Comparison of ENCODE assay signal across 20 cellular contexts in the genomic region with DNA sequence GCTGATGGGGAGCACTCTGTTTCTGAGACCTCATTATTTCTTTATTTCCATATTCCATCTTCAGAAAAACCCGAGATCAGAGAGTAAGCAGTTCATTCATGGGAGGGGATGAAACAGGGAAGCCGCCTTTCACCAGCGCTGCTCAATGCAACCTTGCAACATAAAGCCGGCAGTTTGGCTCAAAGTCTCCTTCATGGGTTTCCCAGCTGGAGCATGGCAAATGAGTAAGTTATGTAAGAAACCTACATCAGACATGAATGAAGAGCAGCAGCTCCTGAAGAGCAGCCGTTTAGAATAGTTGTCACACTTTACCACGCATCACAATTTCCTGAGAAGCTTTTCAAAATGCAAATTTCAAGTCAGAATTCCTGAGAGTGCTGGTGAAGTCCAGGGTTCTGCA.
"Had no signal": no experiment of that assay in that cellular context is flagged by ENCODE, and none has a peak within 500 bp of the region (broad histone marks: within the 10 kb centered on the region; RNA-seq: fewer than 3 reads in every experiment).

No MANE protein-coding gene starts in this region.

- H3K27ac ChIP-seq: adrenal gland, PC-9 had no signal

- H3K27me3 ChIP-seq: adrenal gland, MG63 had no signal

- H3K36me3 ChIP-seq: adrenal gland, MG63 had no signal

- H3K9me3 ChIP-seq: MG63 had no signal

- H3K27me3 Mint-ChIP-seq: activated naive CD8-positive, alpha-beta T cell treated with anti-CD3 and anti-CD28 coated beads, Interleukin-2, amount 10 ng/mL, durations not matched to agents 7 days and 5 days had no signal

- H3K4me3 Mint-ChIP-seq: activated CD8-positive, alpha-beta T cell treated with anti-CD3 and anti-CD28 coated beads, Interleukin-2, amount 10 ng/mL, durations not matched to agents 7 days and 5 days; activated naive CD8-positive, alpha-beta T cell treated with anti-CD3 and anti-CD28 coated beads, Interleukin-2, amount 10 ng/mL, durations not matched to agents 7 days and 5 days; T-helper 1 cell treated with Interleukin-12 subunit alpha and Interleukin-12 subunit beta and Interleukin-4 antibody, amounts not matched to agents 30 μg/mL and 1 μg/mL, for 36 hours had no signal

- H3K4me1 Mint-ChIP-seq: activated naive CD8-positive, alpha-beta T cell treated with anti-CD3 and anti-CD28 coated beads, Interleukin-2, amount 10 ng/mL, durations not matched to agents 7 days and 5 days had no signal

- H3K4me1 ChIP-seq: adrenal gland had no signal

- DNase-seq: activated CD4-positive, alpha-beta T cell treated with anti-CD3 and anti-CD28 coated beads for 48 hours; activated CD4-positive, alpha-beta T cell treated with anti-CD3 and anti-CD28 coated beads, Interleukin-2, amount 50 U/mL, for 4 hours; activated CD4-positive, CD25-positive, alpha-beta regulatory T cell treated with anti-CD3 and anti-CD28 coated beads, Interleukin-2, amount 50 U/mL, for 72 hours; activated CD8-positive, alpha-beta memory T cell treated with anti-CD3 and anti-CD28 coated beads, Interleukin-2, amount 50 U/mL, for 48 hours; activated CD8-positive, alpha-beta T cell treated with anti-CD3 and anti-CD28 coated beads, Interleukin-2, amount 10 ng/mL, durations not matched to agents 7 days and 5 days; activated naive CD4-positive, alpha-beta T cell treated with anti-CD3 and anti-CD28 coated beads, Interleukin-2, amount 50 U/mL, for 16 hours; activated naive CD8-positive, alpha-beta T cell treated with anti-CD3 and anti-CD28 coated beads, Interleukin-2, amount 10 ng/mL, durations not matched to agents 7 days and 5 days; activated T-cell treated with anti-CD3 and anti-CD28 coated beads, Interleukin-2, amount 50 U/mL, for 1 hour; adrenal gland; MG63; NCI-H1105; NCI-H1436; NCI-H1694 treated with DMSO at 0.1 percent for 48 hours; NCI-H2081 treated with DMSO at 0.1 percent for 48 hours; NCI-H2171; NCI-H345; NCI-H510A treated with DMSO at 0.1 percent for 48 hours; PC-9; SHP77 treated with DMSO at 0.1 percent for 48 hours had no signal

- ATAC-seq: activated CD8-positive, alpha-beta T cell treated with anti-CD3 and anti-CD28 coated beads, Interleukin-2, amount 10 ng/mL, durations not matched to agents 7 days and 5 days had no signal

- H3K36me3 Mint-ChIP-seq: activated naive CD8-positive, alpha-beta T cell treated with anti-CD3 and anti-CD28 coated beads, Interleukin-2, amount 10 ng/mL, durations not matched to agents 7 days and 5 days had no signal

- H3K27ac Mint-ChIP-seq: activated CD8-positive, alpha-beta T cell treated with anti-CD3 and anti-CD28 coated beads, Interleukin-2, amount 10 ng/mL, durations not matched to agents 7 days and 5 days; activated naive CD8-positive, alpha-beta T cell treated with anti-CD3 and anti-CD28 coated beads, Interleukin-2, amount 10 ng/mL, durations not matched to agents 7 days and 5 days; T-helper 1 cell treated with Interleukin-12 subunit alpha and Interleukin-12 subunit beta and Interleukin-4 antibody, amounts not matched to agents 30 μg/mL and 1 μg/mL, for 36 hours had no signal

- H3K4me3 ChIP-seq: adrenal gland, MG63, PC-9 had no signal
